In the genomic region with DNA sequence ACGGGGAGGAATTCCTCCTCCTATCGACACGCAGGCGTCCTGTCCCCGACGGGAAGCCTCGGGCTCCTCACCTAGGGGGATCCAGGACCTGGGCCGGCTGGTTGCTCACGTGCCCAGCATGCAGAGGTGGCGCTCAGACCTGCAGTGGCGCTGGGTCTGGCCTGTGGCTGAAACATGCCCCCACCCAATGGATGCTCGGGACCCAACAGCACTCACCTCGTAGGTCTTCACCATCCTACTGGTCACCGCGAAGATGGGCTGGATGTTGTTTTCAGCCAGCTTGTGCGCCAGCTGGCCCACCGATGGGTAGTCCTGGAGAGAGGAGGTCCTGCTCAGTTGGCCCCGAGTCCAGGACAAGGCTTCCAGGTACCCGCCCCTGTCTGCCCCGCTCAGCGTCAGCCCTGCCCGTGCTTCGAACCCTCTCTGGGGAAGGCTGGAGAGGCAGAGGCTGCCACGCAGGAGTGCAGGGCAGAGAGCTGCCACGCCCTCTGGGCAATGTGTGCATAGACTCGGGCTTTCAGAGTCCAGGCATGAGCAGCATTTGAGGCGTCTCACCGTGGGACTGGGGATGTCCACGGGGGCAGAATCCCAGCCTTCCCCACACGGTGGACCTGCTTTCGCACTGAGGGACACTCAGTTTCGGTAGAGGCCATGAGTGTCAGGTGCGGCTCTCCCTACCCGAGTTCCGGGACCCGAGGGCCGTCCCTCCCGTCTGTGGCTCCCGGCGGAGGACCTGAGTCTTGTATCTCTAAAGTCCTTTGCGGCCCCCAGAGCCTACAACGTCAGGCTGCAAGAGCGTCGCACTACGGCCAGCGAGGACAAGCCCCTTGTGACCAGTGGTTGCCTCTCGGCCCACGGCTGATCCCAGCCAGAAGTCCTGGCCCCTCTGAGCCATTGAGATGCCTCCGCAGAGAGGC, we compare ENCODE assay signal across 18 cellular contexts. TPM values are rescaled to one million over a fixed set of nuclear protein-coding genes. Genes with fewer than 3 reads are reported as not detected.
A peak's percentile ranks its signal among the peaks of the same experiment; 100 is the strongest.
DNase-seq lines count a peak whose midpoint lies in the region; ATAC-seq and TF ChIP-seq lines count a peak whose summit lies in the region.
"Had no signal": no experiment of that assay in that cellular context is flagged by ENCODE, and none has a peak within 500 bp of the region (broad histone marks: within the 10 kb centered on the region; RNA-seq: fewer than 3 reads in every experiment).

No MANE protein-coding gene starts in this region.

- DNase-seq in Right ventricle myocardium inferior (ENCODE audit: missing footprints) (peak; percentile 50), right atrium auricular region (ENCODE audit: low spot score) (no peak), left cardiac atrium (peak; percentile 16), mucosa of descending colon (peak in 2 of 3 donors; percentile 43 to 57), aorta (peak; percentile 42 to 72), uterus (no peak), RPMI8226 (no peak)
- no peak for DNase-seq in activated CD4-positive, alpha-beta T cell treated with anti-CD3 and anti-CD28 coated beads, Interleukin-2, amount 50 U/mL, for 4 hours
- DNase-seq: Calu3, H9, Kasumi-1, NCI-H1105 treated with DMSO at 0.1 percent for 48 hours, NCI-H187, NCI-H2171, NCI-H446 treated with DMSO at 0.1 percent for 48 hours, NCI-H774, PC-9 had no signal

- H3K36me3 ChIP-seq in right atrium auricular region: no peaks in the 10 kb centered on the region
- no peaks in the 10 kb centered on the region for H3K36me3 ChIP-seq in mucosa of descending colon (ENCODE audit: low read depth)
- no peaks in the 10 kb centered on the region for H3K36me3 ChIP-seq in aorta (ENCODE audit: control insufficient read depth in 1 of 2, insufficient read depth in 2 of 2, low read length in 1 of 2)
- H3K36me3 ChIP-seq in uterus: no peaks in the 10 kb centered on the region

- TF ChIP-seq CTCF in right atrium auricular region (IDR thresholded peaks at IDR 0.05): no peak
- no peak for TF ChIP-seq CTCF in mucosa of descending colon (IDR thresholded peaks at IDR 0.05)
- TF ChIP-seq CTCF in uterus (IDR thresholded peaks at IDR 0.05): no peak

- H3K9me3 ChIP-seq in right atrium auricular region: no peaks in the 10 kb centered on the region
- no peaks in the 10 kb centered on the region for H3K9me3 ChIP-seq in mucosa of descending colon
- no peaks in the 10 kb centered on the region for H3K9me3 ChIP-seq in aorta (ENCODE audit: control insufficient read depth, low read length)
- H3K9me3 ChIP-seq in uterus: no peaks in the 10 kb centered on the region
- H3K9me3 ChIP-seq: A549 had no signal

- H3K27ac ChIP-seq in right atrium auricular region (no peak overlapping the region), aorta (ENCODE audit: low read depth in 1 of 2, low read length in 2 of 2) (no peak overlapping the region), uterus (no peak overlapping the region)
- H3K27ac ChIP-seq: A549, PC-9 had no signal

- TF ChIP-seq POLR2A in uterus (IDR thresholded peaks at IDR 0.05): no peak

- H3K4me3 ChIP-seq in right atrium auricular region (no peak overlapping the region), mucosa of descending colon (no peak overlapping the region), aorta (ENCODE audit: low read length in 2 of 2) (no peak overlapping the region), uterus (no peak overlapping the region)
- H3K4me3 ChIP-seq: A549, PC-9 had no signal

- intact Hi-C loops in Right ventricle myocardium inferior (cut with DNase I) (no loop called here), left cardiac atrium (cut with DNase I) (no loop called here), mucosa of descending colon (cut with DNase I, micrococcal nuclease) (no loop called here), aorta (cut with DNase I) (no loop called here), uterus (cut with DNase I; ENCODE audit: low total_unique reads) (no loop called here)

- ATAC-seq in Right ventricle myocardium inferior (no peak), left cardiac atrium (no peak), mucosa of descending colon (peak; percentile 33), aorta (ENCODE audit: low FRiP score) (no peak)
- ATAC-seq: A549 had no signal

- WGBS in aorta, 2 donors: 82 to 83% methylated on average over 49 of the region's 49 CpGs

- H3K27me3 ChIP-seq in right atrium auricular region (no peaks in the 10 kb centered on the region), aorta (ENCODE audit: control insufficient read depth in 1 of 2, insufficient read depth in 2 of 2, low read length in 1 of 2) (no peaks in the 10 kb centered on the region), uterus (no peaks in the 10 kb centered on the region)

- H3K4me1 ChIP-seq in right atrium auricular region (no peaks in the 10 kb centered on the region), mucosa of descending colon (ENCODE audit: low read depth) (peaks cover 8% of the 10 kb centered on the region), aorta (ENCODE audit: control insufficient read depth in 1 of 2, insufficient read depth in 2 of 2, low read length in 2 of 2) (no peaks in the 10 kb centered on the region), uterus (no peaks in the 10 kb centered on the region)
- H3K4me1 ChIP-seq: A549 had no signal

RNA-seq across cellular contexts. Expression of a gene that starts 21.6 kb away (rescaled TPM):
- 36.7 TPM for total RNA-seq in Right ventricle myocardium inferior
- total RNA-seq in right atrium auricular region: 10 to 100 TPM; 16.7 to 63.6 TPM
- 10 to 100 TPM; 31.5 to 70.7 TPM for total RNA-seq in left cardiac atrium
- total RNA-seq in mucosa of descending colon: 10 to 100 TPM; 10.8 to 52.3 (median 51.1) TPM
- 100 to 1,000 TPM in 1 of 2 donors, 10 to 100 TPM in 1; 65.5 to 110 TPM for total RNA-seq in aorta
- polyA plus RNA-seq in aorta: 10 to 100 TPM in 1 of 2 donors, 1 to 10 TPM in 1; 6.7 to 48.5 TPM
- 10 to 100 TPM; 20.2 to 46.8 (median 21.0) TPM for total RNA-seq in uterus

RNA-seq across cellular contexts. Expression of a gene that starts 25.6 kb away (rescaled TPM):
- total RNA-seq in Right ventricle myocardium inferior: 160 TPM
- 100 to 1,000 TPM; 284 to 303 TPM for total RNA-seq in right atrium auricular region
- total RNA-seq in left cardiac atrium: 100 to 1,000 TPM; 181 to 195 TPM
- 100 to 1,000 TPM; 202 to 391 (median 286) TPM for total RNA-seq in mucosa of descending colon
- total RNA-seq in aorta: 100 to 1,000 TPM; 268 to 271 TPM
- 100 to 1,000 TPM; 103 to 191 TPM for polyA plus RNA-seq in aorta
- 100 to 1,000 TPM; 108 to 202 (median 146) TPM for total RNA-seq in uterus

RNA-seq across cellular contexts. Expression of a gene that starts 40.7 kb away (rescaled TPM):
- 66.5 TPM for total RNA-seq in Right ventricle myocardium inferior
- total RNA-seq in right atrium auricular region: 10 to 100 TPM; 15.9 to 18.8 TPM
- 10 to 100 TPM; 26.1 to 28.6 TPM for total RNA-seq in left cardiac atrium
- 10 to 100 TPM; 19.8 to 42.2 (median 20.9) TPM for total RNA-seq in mucosa of descending colon
- total RNA-seq in aorta: 10 to 100 TPM; 21.5 to 29.6 TPM
- polyA plus RNA-seq in aorta: 10 to 100 TPM; 17.3 to 19.2 TPM
- total RNA-seq in uterus: 10 to 100 TPM in 2 of 4 donors, 1 to 10 TPM in 1, not detected in 1; 8.6 to 24.3 (median 10.5) TPM

Comparison
In these comparisons a context has a peak if more than half of its experiments do, and no peak if none do; other contexts are left out.
1. DNase-seq: peak in Right ventricle myocardium inferior (single experiment), left cardiac atrium (single experiment), mucosa of descending colon (2 of 3) and aorta (2 of 2); none in right atrium auricular region (single experiment), activated CD4-positive, alpha-beta T cell treated with anti-CD3 and anti-CD28 coated beads, Interleukin-2, amount 50 U/mL, for 4 hours (0 of 2), uterus (0 of 2) and RPMI8226 (single experiment).